1 cellular context compared by ENCODE assay signal in the genomic region with DNA sequence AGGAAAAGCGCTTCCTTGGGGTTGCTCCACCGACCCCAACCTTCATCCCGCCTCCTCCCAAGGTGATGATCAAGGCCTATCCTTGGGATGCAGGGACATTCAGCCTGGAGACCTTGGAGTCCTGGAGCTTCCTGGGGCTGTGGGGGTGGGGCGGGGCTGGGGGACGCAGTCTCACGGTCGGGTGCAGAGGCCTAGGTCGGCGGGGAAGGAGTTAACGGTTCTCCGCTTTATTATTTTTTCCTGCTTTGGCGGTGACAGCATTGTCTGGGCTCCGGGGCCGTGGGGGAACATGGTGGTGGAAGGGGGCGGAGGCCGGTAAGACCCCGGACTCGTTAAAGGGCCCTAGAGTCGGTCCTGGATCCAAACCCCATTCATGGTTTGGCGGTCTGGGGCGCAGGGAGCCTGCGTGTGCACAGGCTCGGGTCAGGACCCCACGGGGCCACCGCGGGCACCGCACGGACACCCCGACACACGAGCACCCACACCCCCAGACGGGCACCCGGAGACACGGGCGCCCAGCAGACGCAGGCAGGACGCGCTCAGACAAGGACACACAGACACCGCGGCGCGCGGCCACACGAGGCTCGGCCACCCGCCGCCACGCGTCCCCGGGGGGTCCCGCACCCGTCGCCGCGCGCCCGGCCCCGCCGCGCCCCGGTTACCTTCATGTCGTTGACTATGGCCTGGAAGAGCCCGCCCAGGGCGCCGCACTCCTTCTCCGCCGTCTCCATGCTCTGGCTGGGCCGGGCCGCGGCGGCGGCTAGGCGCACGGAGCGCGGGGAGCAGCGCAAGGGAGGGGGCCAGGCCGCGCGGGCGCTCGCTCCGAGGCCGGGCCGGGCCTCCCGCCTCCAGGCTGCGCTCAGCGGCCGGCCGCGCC.
TF ChIP-seq lines count a peak whose summit lies in the region.

No MANE protein-coding gene starts in this region.

TF ChIP-seq in IMR-90, 13 proteins besides CTCF, POLR2A, EP300 and RAD21:
- TF ChIP-seq CHD1 (IDR thresholded peaks at IDR 0.05; ENCODE audit: low read depth, low read length): no peak
- no peak for TF ChIP-seq MAFK (IDR thresholded peaks at IDR 0.05; ENCODE audit: low read depth, low read length)
- TF ChIP-seq NFE2L2 (IDR thresholded peaks at IDR 0.05; ENCODE audit: low read depth, low read length): no peak
- no peak for TF ChIP-seq RCOR1 (IDR thresholded peaks at IDR 0.05; ENCODE audit: insufficient replicate concordance, low read length)
- no peak for TF ChIP-seq FOS (IDR thresholded peaks at IDR 0.05; ENCODE audit: low read depth, low read length)
- TF ChIP-seq RFX5 (IDR thresholded peaks at IDR 0.05; ENCODE audit: low read depth, low read length): no peak
- TF ChIP-seq, protein P1, sequence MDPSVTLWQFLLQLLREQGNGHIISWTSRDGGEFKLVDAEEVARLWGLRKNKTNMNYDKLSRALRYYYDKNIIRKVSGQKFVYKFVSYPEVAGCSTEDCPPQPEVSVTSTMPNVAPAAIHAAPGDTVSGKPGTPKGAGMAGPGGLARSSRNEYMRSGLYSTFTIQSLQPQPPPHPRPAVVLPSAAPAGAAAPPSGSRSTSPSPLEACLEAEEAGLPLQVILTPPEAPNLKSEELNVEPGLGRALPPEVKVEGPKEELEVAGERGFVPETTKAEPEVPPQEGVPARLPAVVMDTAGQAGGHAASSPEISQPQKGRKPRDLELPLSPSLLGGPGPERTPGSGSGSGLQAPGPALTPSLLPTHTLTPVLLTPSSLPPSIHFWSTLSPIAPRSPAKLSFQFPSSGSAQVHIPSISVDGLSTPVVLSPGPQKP (IDR thresholded peaks at IDR 0.05; ENCODE audit: borderline replicate concordance, low read depth, low read length): no peak
- TF ChIP-seq BHLHE40 (IDR thresholded peaks at IDR 0.05; ENCODE audit: low read depth, low read length): no peak
- TF ChIP-seq MXI1 (IDR thresholded peaks at IDR 0.05; ENCODE audit: borderline replicate concordance, low read depth, low read length): no peak
- TF ChIP-seq, protein P2, sequence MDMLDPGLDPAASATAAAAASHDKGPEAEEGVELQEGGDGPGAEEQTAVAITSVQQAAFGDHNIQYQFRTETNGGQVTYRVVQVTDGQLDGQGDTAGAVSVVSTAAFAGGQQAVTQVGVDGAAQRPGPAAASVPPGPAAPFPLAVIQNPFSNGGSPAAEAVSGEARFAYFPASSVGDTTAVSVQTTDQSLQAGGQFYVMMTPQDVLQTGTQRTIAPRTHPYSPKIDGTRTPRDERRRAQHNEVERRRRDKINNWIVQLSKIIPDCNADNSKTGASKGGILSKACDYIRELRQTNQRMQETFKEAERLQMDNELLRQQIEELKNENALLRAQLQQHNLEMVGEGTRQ (IDR thresholded peaks at IDR 0.05; ENCODE audit: low read depth, low read length): no peak
- no peak for TF ChIP-seq CEBPB (IDR thresholded peaks at IDR 0.05; ENCODE audit: low read depth, low read length)
- TF ChIP-seq MAZ (IDR thresholded peaks at IDR 0.05; ENCODE audit: borderline replicate concordance, low read depth, low read length): no peak
- TF ChIP-seq SMC3 (IDR thresholded peaks at IDR 0.05; ENCODE audit: low read depth, low read length): no peak
TF ChIP-seq in IMR-90: peak in this region for 0.
